Comparison of ENCODE assay signal across 19 cellular contexts in the genomic region with DNA sequence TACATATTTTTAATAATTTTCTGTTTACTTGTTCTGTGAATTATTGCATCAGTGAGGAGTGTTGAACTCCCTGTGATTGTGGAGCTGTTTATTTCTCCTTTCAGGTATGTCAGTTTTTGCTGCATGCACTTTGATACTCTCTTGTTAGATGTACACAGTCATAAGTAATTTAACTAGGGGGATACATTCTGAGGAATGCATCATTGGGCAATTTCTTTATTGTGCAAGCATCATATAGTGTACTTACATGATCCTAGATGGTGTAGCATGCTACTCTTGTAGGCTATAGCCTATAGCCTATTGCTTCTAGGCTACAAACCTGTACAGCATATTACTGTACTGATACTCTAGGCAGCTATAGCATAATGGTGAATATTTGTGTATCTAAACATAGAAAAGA.
DNase-seq lines count a peak whose midpoint lies in the region; ATAC-seq and TF ChIP-seq lines count a peak whose summit lies in the region.
"Had no signal": no experiment of that assay in that cellular context is flagged by ENCODE, and none has a peak within 500 bp of the region (broad histone marks: within the 10 kb centered on the region; RNA-seq: fewer than 3 reads in every experiment).

No MANE protein-coding gene starts in this region.

- peak; percentile 2 for DNase-seq in ELR (ENCODE audit: low read depth)
- DNase-seq in adipocyte (ENCODE audit: low read depth), result peak; percentile 22
- peak; percentile 40 for DNase-seq in fibroblast of pulmonary artery (ENCODE audit: low read depth)
- no peak for DNase-seq in activated effector memory CD4-positive, alpha-beta T cell treated with anti-CD3 and anti-CD28 coated beads, Interleukin-2, amount 50 U/mL, for 16 hours
- DNase-seq in globus pallidus (ENCODE audit: low spot score), result no peak
- DNase-seq: AML-193, DMS79 treated with DMSO at 0.1 percent for 48 hours, Karpas-422, MG63, NCI-H1105 treated with DMSO at 0.1 percent for 48 hours, NCI-H1694 treated with DMSO at 0.1 percent for 48 hours, NCI-H510A treated with DMSO at 0.1 percent for 48 hours, NCI-H82, OCI-M1, SIG-M5 had no signal

- peaks cover 24% of the 10 kb centered on the region for H3K36me3 ChIP-seq in adipocyte (ENCODE audit: control insufficient read depth, insufficient read depth, low read length, severe bottlenecking)
- H3K36me3 ChIP-seq: MG63 had no signal

- TF ChIP-seq EP300 in Ishikawa (IDR thresholded peaks at IDR 0.05; ENCODE audit: borderline replicate concordance), result no peak

- H3K9ac ChIP-seq in adipocyte (ENCODE audit: low read length), result no peak overlapping the region

- no peak for TF ChIP-seq CTCF in fibroblast of pulmonary artery (IDR thresholded peaks at IDR 0.05; ENCODE audit: low read length, missing control alignments)

- H3K27me3 ChIP-seq in adipocyte (replicated peaks; ENCODE audit: control insufficient read depth, insufficient read depth, low read length), result no peaks in the 10 kb centered on the region
- H3K27me3 ChIP-seq: MG63 had no signal

- ATAC-seq in GM19035 (IDR thresholded peaks at IDR 0.05; ENCODE audit: unreplicated experiment) (no peak), GM21367 (IDR thresholded peaks at IDR 0.05; ENCODE audit: unreplicated experiment) (no peak)
- ATAC-seq: SK-N-SH treated with all-trans-retinoic acid at 6 μM for 48 hours had no signal

- TF ChIP-seq RAD21 in Ishikawa (IDR thresholded peaks at IDR 0.05; ENCODE audit: low read depth), result no peak

- H3K4me3 ChIP-seq in adipocyte (ENCODE audit: low read length), result no peak overlapping the region
- H3K4me3 ChIP-seq in fibroblast of pulmonary artery (replicated peaks; ENCODE audit: low read depth, low read length), result no peak overlapping the region
- H3K4me3 ChIP-seq: MG63 had no signal

- peaks cover 4% of the 10 kb centered on the region for H3K4me1 ChIP-seq in adipocyte (ENCODE audit: control insufficient read depth, insufficient read depth, low read length)

- no peaks in the 10 kb centered on the region for H3K9me3 ChIP-seq in adipocyte (ENCODE audit: control insufficient read depth, low read length)
- H3K9me3 ChIP-seq: MG63 had no signal

TF ChIP-seq in Ishikawa, 13 proteins besides CTCF, POLR2A, EP300 and RAD21:
- TF ChIP-seq, protein P1, sequence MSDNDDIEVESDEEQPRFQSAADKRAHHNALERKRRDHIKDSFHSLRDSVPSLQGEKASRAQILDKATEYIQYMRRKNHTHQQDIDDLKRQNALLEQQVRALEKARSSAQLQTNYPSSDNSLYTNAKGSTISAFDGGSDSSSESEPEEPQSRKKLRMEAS (IDR thresholded peaks at IDR 0.05), result no peak
- TF ChIP-seq CEBPB (IDR thresholded peaks at IDR 0.05), result 0 out of 2 replicates have a peak, but pooled peaks have one; percentile 8

Comparison
In these comparisons a context has a peak if more than half of its experiments do, and no peak if none do; other contexts are left out.
1. DNase-seq: peak in ELR (single experiment), adipocyte (single experiment) and fibroblast of pulmonary artery (single experiment); none in activated effector memory CD4-positive, alpha-beta T cell treated with anti-CD3 and anti-CD28 coated beads, Interleukin-2, amount 50 U/mL, for 16 hours (single experiment) and globus pallidus (single experiment).